ENCODE assay signal across 8 cellular contexts in genomic region chr12:54032627-54033100, GRCh38. TPM values are rescaled to one million over a fixed set of nuclear protein-coding genes. Genes with fewer than 3 reads are reported as not detected.
A peak's percentile ranks its signal among the peaks of the same experiment; 100 is the strongest.
DNase-seq lines count a peak whose midpoint lies in the region; ATAC-seq and TF ChIP-seq lines count a peak whose summit lies in the region.

Gene HOXC5, plus strand, starts transcription at chr12:54033050. Its CDS starts 73 bp downstream, at chr12:54033123.

- peak; percentile 98 for TF ChIP-seq CTCF in A673 (conservative IDR thresholded peaks at IDR 0.05; ENCODE audit: low read depth, low read length)
- TF ChIP-seq CTCF in GM13976 (IDR thresholded peaks at IDR 0.05; ENCODE audit: borderline replicate concordance, control extremely low read depth, extremely low read depth, insufficient read depth, missing control alignments), result peak; percentile 89

- peaks cover 64% of the 10 kb centered on the region for H3K27me3 Mint-ChIP-seq in activated CD4-positive, alpha-beta T cell treated with anti-CD3 and anti-CD28 coated beads for 36 hours

- no peaks in the 10 kb centered on the region for H3K36me3 Mint-ChIP-seq in activated CD4-positive, alpha-beta T cell treated with anti-CD3 and anti-CD28 coated beads for 36 hours (ENCODE audit: low read depth)

- H3K4me1 Mint-ChIP-seq in activated CD4-positive, alpha-beta T cell treated with anti-CD3 and anti-CD28 coated beads for 36 hours, result peaks cover 25% of the 10 kb centered on the region

- in situ Hi-C loops in GM13976 (cut with MboI; ENCODE audit: low sequenced_read_pairs, unreplicated experiment), result no loop called here

- peak; percentile 36 for ATAC-seq in activated CD4-positive, alpha-beta T cell treated with anti-CD3 and anti-CD28 coated beads for 36 hours
- ATAC-seq in GM21529 (IDR thresholded peaks at IDR 0.05; ENCODE audit: unreplicated experiment), result no peak

- H3K36me3 ChIP-seq in A673 (ENCODE audit: insufficient read depth, low read length, poor library complexity, severe bottlenecking), result peaks cover 13% of the 10 kb centered on the region
- H3K36me3 ChIP-seq in mesodermal cell (ENCODE audit: control insufficient read depth, insufficient read depth, low read length), result no peaks in the 10 kb centered on the region

- CTCF ChIA-PET in A673 (lab: Charles Lee), result interaction anchor here (0.5 to 2.2 kb wide), 18 partner anchors 15 to 1021 kb away, joined by 3 to 22 read pairs (median 6); partner anchors contain the start of gene HOXC10
- CTCF ChIA-PET in activated CD4-positive, alpha-beta T cell treated with anti-CD3 and anti-CD28 coated beads for 36 hours (lab: Charles Lee), result interaction anchor here (0.5 to 4.3 kb wide), 45 partner anchors 9 to 387 kb away, joined by 3 to 72 read pairs (median 5); partner anchors contain the start of genes HOXC10, HOXC12, HOXC4 and HOXC8

- BruUV-seq in A673 (replicated peaks; lab: Mats Ljungman, UMichigan), result no TSS peak

- POLR2A ChIA-PET in A673 (lab: Charles Lee; ENCODE audit: low non-redundant PET), result interaction anchor here (0.6 kb wide), 1 partner anchor 8 kb away, joined by 18 read pairs; no protein-coding TSS in a partner anchor
- POLR2A ChIA-PET in activated CD4-positive, alpha-beta T cell treated with anti-CD3 and anti-CD28 coated beads for 36 hours (lab: Charles Lee), result interaction anchor here (0.6 to 0.9 kb wide), 2 partner anchors 141 to 825 kb away, joined by 3 to 5 read pairs; partner anchors contain the start of gene ITGB7

- intact Hi-C loops in A673 (cut with micrococcal nuclease; ENCODE audit: unreplicated experiment), result loop anchor here (2.0 to 5.0 kb wide), 2 partner anchors 105 to 158 kb away; no protein-coding TSS in a partner anchor
- intact Hi-C loops in activated CD4-positive, alpha-beta T cell treated with anti-CD3 and anti-CD28 coated beads for 36 hours (cut with DNase I, micrococcal nuclease), result loop anchor here (1.0 to 2.0 kb wide), 3 partner anchors 26 to 168 kb away; no protein-coding TSS in a partner anchor

- no peaks in the 10 kb centered on the region for H3K9me3 ChIP-seq in A673 (ENCODE audit: low read depth, low read length, poor library complexity, severe bottlenecking)
- H3K9me3 ChIP-seq in mesodermal cell (ENCODE audit: control insufficient read depth, low read length), result no peaks in the 10 kb centered on the region

- H3K4me1 ChIP-seq in A673 (ENCODE audit: insufficient read depth, low read length, poor library complexity, severe bottlenecking), result peaks cover 43% of the 10 kb centered on the region
- peaks cover 5% of the 10 kb centered on the region for H3K4me1 ChIP-seq in mesodermal cell (ENCODE audit: control insufficient read depth, insufficient read depth, low read length, poor library complexity, severe bottlenecking)

- H3K9me3 Mint-ChIP-seq in activated CD4-positive, alpha-beta T cell treated with anti-CD3 and anti-CD28 coated beads for 36 hours (ENCODE audit: low read depth), result peaks cover 3% of the 10 kb centered on the region

- H3K4me3 ChIP-seq in A673 (ENCODE audit: low read depth, low read length, poor library complexity, severe bottlenecking) (peak within 1 kb of the TSS; percentile 43), mesodermal cell (ENCODE audit: extremely low read depth, insufficient read depth, low read length, poor library complexity, severe bottlenecking) (peak within 1 kb of the TSS; percentile 5)

- no peak within 1 kb of the TSS for H3K27ac Mint-ChIP-seq in activated CD4-positive, alpha-beta T cell treated with anti-CD3 and anti-CD28 coated beads for 36 hours

- H3K27ac ChIP-seq in A673 (ENCODE audit: low read depth, low read length, poor library complexity, severe bottlenecking), result no peak within 1 kb of the TSS
- peak within 1 kb of the TSS; percentile 45 for H3K27ac ChIP-seq in mesodermal cell (ENCODE audit: low read depth, low read length, severe bottlenecking)

- H3K4me3 Mint-ChIP-seq in activated CD4-positive, alpha-beta T cell treated with anti-CD3 and anti-CD28 coated beads for 36 hours, result peak within 1 kb of the TSS; percentile 28

- no peaks in the 10 kb centered on the region for H3K27me3 ChIP-seq in A673 (replicated peaks; ENCODE audit: insufficient read depth, low read depth, low read length, poor library complexity)

- DNase-seq in A673 (ENCODE audit: low spot score) (peak; percentile 91), GM13976 (ENCODE audit: low spot score) (peak; percentile 89), NCI-H226 (peak; percentile 54), ecto neural progenitor cell (ENCODE audit: low spot score) (peak; percentile 93)
- DNase-seq in activated CD4-positive, alpha-beta T cell treated with anti-CD3 and anti-CD28 coated beads for 36 hours, result peak; percentile 81
- peak; percentile 82 for DNase-seq in stimulated activated CD8-positive, alpha-beta memory T cell treated with anti-CD3 and anti-CD28 coated beads, Interleukin-4, amount 100 ng/mL, for 48 hours

- WGBS in mesodermal cell (ENCODE audit: insufficient coverage in 2 of 2), 2 experiments, result 0% methylated on average over 2 to 4 of the region's 12 CpGs

RNA-seq across cellular contexts. Expression of gene HOXC5, which starts in this region (rescaled TPM):
- total RNA-seq in A673 (2021), result 1.6 and 1.9 TPM in 2 replicates
- not detected for total RNA-seq in activated CD4-positive, alpha-beta T cell treated with anti-CD3 and anti-CD28 coated beads for 36 hours
- polyA plus RNA-seq in mesodermal cell (2013, experiment 1 of 2), result 0.33 TPM
- 0.30 TPM for polyA plus RNA-seq in mesodermal cell (2013, experiment 2 of 2)

Comparison
In these comparisons a context has a peak if more than half of its experiments do, and no peak if none do; other contexts are left out.
1. Peak in DNase-seq and ATAC-seq in activated CD4-positive, alpha-beta T cell treated with anti-CD3 and anti-CD28 coated beads for 36 hours; RNA of the gene not detected or under 1 TPM.